Comparison of ENCODE assay signal across 8 cellular contexts in the genomic region with DNA sequence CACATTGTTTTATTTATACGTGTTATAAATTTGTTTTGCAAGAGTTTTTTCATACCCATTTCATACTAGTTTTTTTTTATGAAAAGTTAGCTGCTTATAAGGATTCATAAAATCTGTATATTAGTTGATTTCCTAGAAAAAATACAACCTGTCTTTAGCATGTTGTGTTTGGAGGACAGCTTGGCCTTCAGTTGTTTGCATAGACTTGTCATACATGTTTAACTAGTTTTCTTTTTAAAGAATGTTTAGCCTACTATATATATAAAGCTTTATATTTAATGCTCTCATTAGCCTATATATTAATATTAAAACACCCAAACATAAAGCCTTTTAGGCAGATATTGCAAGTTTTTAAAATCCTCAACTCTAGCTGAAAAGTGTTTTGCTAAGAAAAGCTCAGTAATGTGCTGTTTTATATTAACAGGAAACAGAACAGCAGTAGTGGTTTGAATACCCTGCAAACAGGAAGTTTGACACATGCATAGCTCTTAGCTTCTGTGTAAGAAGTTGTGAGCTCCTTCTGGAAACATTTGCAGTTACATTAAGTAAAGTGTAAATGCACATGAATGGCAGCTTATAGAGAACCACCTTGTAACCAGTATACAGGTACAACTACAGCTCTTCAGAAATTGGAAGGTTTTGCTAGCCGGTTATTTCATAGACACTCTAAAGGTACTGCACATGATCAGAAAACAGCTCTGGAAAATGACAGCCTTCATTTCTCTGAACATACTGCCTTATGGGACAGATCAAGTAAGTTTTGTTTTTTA. TPM values are rescaled to one million over a fixed set of nuclear protein-coding genes. Genes with fewer than 3 reads are reported as not detected.
DNase-seq lines count a peak whose midpoint lies in the region; ATAC-seq and TF ChIP-seq lines count a peak whose summit lies in the region.

A gene (plus strand): TSS at position 476 of the 770 bp plus-strand sequence. CDS start 91 bp downstream, at position 567.

- peaks cover 33% of the 10 kb centered on the region for H3K4me1 Mint-ChIP-seq in activated naive CD8-positive, alpha-beta T cell treated with anti-CD3 and anti-CD28 coated beads for 36 hours
- peaks cover 35% of the 10 kb centered on the region for H3K4me1 Mint-ChIP-seq in stimulated activated memory B cell treated with anti-CD40 and anti-IgM and Interleukin-4, amounts not matched to agents 10 μg/mL and 1 μg/mL and 100 μg/mL, for 72 hours

- peaks cover 4% of the 10 kb centered on the region for H3K36me3 Mint-ChIP-seq in activated naive CD8-positive, alpha-beta T cell treated with anti-CD3 and anti-CD28 coated beads for 36 hours
- no peaks in the 10 kb centered on the region for H3K36me3 Mint-ChIP-seq in stimulated activated memory B cell treated with anti-CD40 and anti-IgM and Interleukin-4, amounts not matched to agents 10 μg/mL and 1 μg/mL and 100 μg/mL, for 72 hours

- DNase-seq in GM12864 (ENCODE audit: low read depth) (peak; percentile 31), Kasumi-1 (lab: John Stamatoyannopoulos, UW) (peak; percentile 91 to 92), left ventricle myocardium inferior (no peak), NCI-H510A treated with DMSO at 0.1 percent for 48 hours (lab: John Stamatoyannopoulos, UW) (no peak), NCI-H345 treated with DMSO at 0.1 percent for 48 hours (lab: John Stamatoyannopoulos, UW; ENCODE audit: unreplicated experiment) (no peak)
- no peak for DNase-seq in activated naive CD8-positive, alpha-beta T cell treated with anti-CD3 and anti-CD28 coated beads for 36 hours

- H3K4me3 Mint-ChIP-seq in activated naive CD8-positive, alpha-beta T cell treated with anti-CD3 and anti-CD28 coated beads for 36 hours = peak within 1 kb of the TSS; percentile 92
- H3K4me3 Mint-ChIP-seq in stimulated activated memory B cell treated with anti-CD40 and anti-IgM and Interleukin-4, amounts not matched to agents 10 μg/mL and 1 μg/mL and 100 μg/mL, for 72 hours = peak within 1 kb of the TSS; percentile 89

- peaks cover 6% of the 10 kb centered on the region for H3K9me3 ChIP-seq in left ventricle myocardium inferior (replicated peaks)

- no peaks in the 10 kb centered on the region for H3K27me3 Mint-ChIP-seq in activated naive CD8-positive, alpha-beta T cell treated with anti-CD3 and anti-CD28 coated beads for 36 hours
- H3K27me3 Mint-ChIP-seq in stimulated activated memory B cell treated with anti-CD40 and anti-IgM and Interleukin-4, amounts not matched to agents 10 μg/mL and 1 μg/mL and 100 μg/mL, for 72 hours = no peaks in the 10 kb centered on the region

- peaks cover 9% of the 10 kb centered on the region for H3K4me1 ChIP-seq in left ventricle myocardium inferior

- H3K27ac Mint-ChIP-seq in activated naive CD8-positive, alpha-beta T cell treated with anti-CD3 and anti-CD28 coated beads for 36 hours = peak within 1 kb of the TSS; percentile 96
- peak within 1 kb of the TSS; percentile 96 for H3K27ac Mint-ChIP-seq in stimulated activated memory B cell treated with anti-CD40 and anti-IgM and Interleukin-4, amounts not matched to agents 10 μg/mL and 1 μg/mL and 100 μg/mL, for 72 hours

- no peak for TF ChIP-seq CTCF in GM12864 (IDR thresholded peaks at IDR 0.05; ENCODE audit: low read depth, low read length, missing control alignments)
- no peak for TF ChIP-seq CTCF in left ventricle myocardium inferior (IDR thresholded peaks at IDR 0.05; ENCODE audit: borderline replicate concordance)

- H3K4me3 ChIP-seq in GM12864 (ENCODE audit: low read depth, low read length) (no peak within 1 kb of the TSS; the same call in 1 of the 2 replicates), left ventricle myocardium inferior (peak within 1 kb of the TSS; percentile 28)

- peak; percentile 84 for ATAC-seq in GM21717 (IDR thresholded peaks at IDR 0.05; ENCODE audit: unreplicated experiment)
- ATAC-seq in stimulated activated memory B cell treated with anti-CD40 and anti-IgM and Interleukin-4, amounts not matched to agents 10 μg/mL and 1 μg/mL and 100 μg/mL, for 72 hours = peak; percentile 92

- H3K27me3 ChIP-seq in left ventricle myocardium inferior (ENCODE audit: low read depth) = no peaks in the 10 kb centered on the region

- no peaks in the 10 kb centered on the region for H3K36me3 ChIP-seq in left ventricle myocardium inferior

- peak within 1 kb of the TSS; percentile 8 for H3K27ac ChIP-seq in left ventricle myocardium inferior (replicated peaks)

- intact Hi-C loops in left ventricle myocardium inferior (cut with micrococcal nuclease) = loop anchor here (5.0 kb wide), 1 partner anchor 293 kb away; no protein-coding TSS in a partner anchor

- peaks cover 1% of the 10 kb centered on the region for H3K9me3 Mint-ChIP-seq in activated naive CD8-positive, alpha-beta T cell treated with anti-CD3 and anti-CD28 coated beads for 36 hours
- no peaks in the 10 kb centered on the region for H3K9me3 Mint-ChIP-seq in stimulated activated memory B cell treated with anti-CD40 and anti-IgM and Interleukin-4, amounts not matched to agents 10 μg/mL and 1 μg/mL and 100 μg/mL, for 72 hours

RNA-seq across cellular contexts. Expression of the gene that starts here (rescaled TPM):
- total RNA-seq in activated naive CD8-positive, alpha-beta T cell treated with anti-CD3 and anti-CD28 coated beads for 36 hours = 10 to 100 TPM; 43.2 to 49.7 TPM
- 34.9 TPM for total RNA-seq in left ventricle myocardium inferior

Comparison
In these comparisons a context has a peak if more than half of its experiments do, and no peak if none do; other contexts are left out.
1. DNase-seq: peak in GM12864 (single experiment) and Kasumi-1 (2 of 2); none in activated naive CD8-positive, alpha-beta T cell treated with anti-CD3 and anti-CD28 coated beads for 36 hours (single experiment), left ventricle myocardium inferior (single experiment), NCI-H510A treated with DMSO at 0.1 percent for 48 hours (single experiment) and NCI-H345 treated with DMSO at 0.1 percent for 48 hours (single experiment).